In the genomic region with DNA sequence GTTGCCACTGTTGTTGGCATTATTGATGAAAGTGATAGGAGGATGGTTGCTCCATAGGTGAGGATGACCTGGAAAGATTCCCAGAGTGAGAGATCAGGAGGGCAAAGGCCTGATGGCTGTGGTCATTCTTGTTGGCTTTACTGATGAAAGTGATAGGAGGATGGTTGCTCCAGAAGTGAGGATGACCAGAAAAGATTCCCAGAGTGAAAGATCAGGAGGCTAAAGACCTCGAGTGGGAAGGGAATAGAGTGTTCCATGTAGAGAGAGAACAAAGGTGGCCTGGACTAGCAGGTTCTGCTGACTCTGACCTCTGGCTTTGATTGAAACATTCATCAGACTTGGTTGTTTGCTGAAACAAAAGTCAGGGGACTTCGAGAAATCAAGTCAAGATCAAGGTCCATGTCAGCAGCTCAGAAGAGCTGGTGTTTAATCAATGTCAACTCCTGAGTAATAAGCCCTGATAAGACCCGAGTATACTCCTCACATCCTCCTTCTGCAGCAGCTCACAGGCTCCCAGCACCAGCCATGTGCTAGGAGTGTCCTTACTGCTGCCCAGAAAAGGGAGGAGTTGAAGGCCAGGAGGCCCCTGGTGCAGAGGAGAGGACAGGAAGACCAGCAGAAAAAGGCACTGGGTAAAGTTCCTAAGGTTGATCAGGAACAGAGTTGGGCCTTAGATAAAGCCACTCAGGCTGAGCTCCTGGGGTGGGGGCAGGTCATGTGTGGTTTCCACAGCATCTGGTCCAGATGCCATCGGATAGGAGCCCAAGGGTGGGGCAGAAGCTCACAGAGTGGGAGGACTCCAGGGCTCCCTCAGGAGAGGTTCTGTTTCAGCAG, we compare ENCODE assay signal across 14 cellular contexts. TPM values are rescaled to one million over a fixed set of nuclear protein-coding genes. Genes with fewer than 3 reads are reported as not detected.
"Had no signal": no experiment of that assay in that cellular context is flagged by ENCODE, and none has a peak within 500 bp of the region (broad histone marks: within the 10 kb centered on the region; RNA-seq: fewer than 3 reads in every experiment).

No MANE protein-coding gene starts in this region.

- ATAC-seq: activated T-cell treated with anti-CD3 and anti-CD28 coated beads, Interleukin-2, amount 50 U/mL, for 72 hours; gastroesophageal sphincter; heart right ventricle; natural killer cell treated with Interleukin-12 subunit alpha and Interleukin-12 subunit beta and Interleukin-15 and Interleukin-18, amount 100 ng/mL, for 72 hours; stimulated activated naive CD8-positive, alpha-beta T cell treated with anti-CD3 and anti-CD28 coated beads, Interleukin-15, Interleukin-2, amounts not matched to agents 100 U/mL and 50 U/mL, for 24 hours had no signal

- H3K27me3 ChIP-seq: gastroesophageal sphincter, heart right ventricle had no signal

- H3K4me2 ChIP-seq: smooth muscle cell had no signal

- H3K36me3 ChIP-seq: gastroesophageal sphincter, heart right ventricle had no signal

- DNase-seq: activated CD4-positive, alpha-beta memory T cell treated with anti-CD3 and anti-CD28 coated beads for 36 hours; activated gamma-delta T cell; activated naive CD8-positive, alpha-beta T cell treated with anti-CD3 and anti-CD28 coated beads for 36 hours; activated T-cell treated with anti-CD3 and anti-CD28 coated beads, Interleukin-2, amount 50 U/mL, for 72 hours; heart right ventricle; posterior cingulate gyrus; stimulated activated CD4-positive, alpha-beta T cell treated with anti-CD3 and anti-CD28 coated beads, Interleukin-4, amount 100 ng/mL, for 4 hours; stimulated activated CD8-positive, alpha-beta memory T cell treated with anti-CD3 and anti-CD28 coated beads, Interleukin-4, amount 100 ng/mL, for 48 hours; stimulated activated naive CD8-positive, alpha-beta T cell treated with anti-CD3 and anti-CD28 coated beads, Interleukin-15, Interleukin-2, amounts not matched to agents 100 U/mL and 50 U/mL, for 24 hours; trophoblast cell had no signal

- H3K9me3 ChIP-seq: gastroesophageal sphincter had no signal

- H3K4me3 ChIP-seq: gastroesophageal sphincter, heart right ventricle, smooth muscle cell had no signal

- H3K27ac ChIP-seq: gastroesophageal sphincter, heart right ventricle had no signal

RNA-seq across cellular contexts. Expression of a gene that starts 19.9 kb away (rescaled TPM):
- total RNA-seq: activated CD4-positive, alpha-beta memory T cell treated with anti-CD3 and anti-CD28 coated beads for 36 hours; activated naive CD8-positive, alpha-beta T cell treated with anti-CD3 and anti-CD28 coated beads for 36 hours; activated T-cell treated with anti-CD3 and anti-CD28 coated beads, Interleukin-2, amount 50 U/mL, for 72 hours; epithelial cell of proximal tubule; gastroesophageal sphincter; heart right ventricle; smooth muscle cell had no signal
